In genomic region chr22:42132457-42132856, GRCh38 we compare ENCODE assay signal across 2 cellular contexts.
TF ChIP-seq lines count a peak whose summit lies in the region.

No MANE protein-coding gene starts in this region.

TF ChIP-seq in GM23338, 12 proteins besides CTCF, POLR2A, EP300 and RAD21:
- TF ChIP-seq EZH2phosphoT487 (IDR thresholded peaks at IDR 0.05; ENCODE audit: unreplicated experiment), result no peak
- no peak for TF ChIP-seq POLR2AphosphoS5 (IDR thresholded peaks at IDR 0.05; ENCODE audit: low read depth)
- no peak for TF ChIP-seq EZH2 (IDR thresholded peaks at IDR 0.05; ENCODE audit: low read depth, unreplicated experiment)
- TF ChIP-seq STAT1 (IDR thresholded peaks at IDR 0.05; ENCODE audit: unreplicated experiment), result no peak
- TF ChIP-seq CREB1 (CRISPR knock-in tag; IDR thresholded peaks at IDR 0.05; ENCODE audit: low read depth), result no peak

TF ChIP-seq in WTC11, 78 proteins besides CTCF, POLR2A, EP300 and RAD21:
- TF ChIP-seq GRHL2 (CRISPR knock-in tag; IDR thresholded peaks at IDR 0.05; ENCODE audit: insufficient replicate concordance, severe bottlenecking) (no peak), FOXP1 (CRISPR knock-in tag; IDR thresholded peaks at IDR 0.05; ENCODE audit: borderline replicate concordance) (peak; percentile 35; the same call in 1 of the 2 replicates), AR (CRISPR knock-in tag; IDR thresholded peaks at IDR 0.05) (no peak), MAX (CRISPR knock-in tag; IDR thresholded peaks at IDR 0.05) (peak; percentile 28; the same call in 1 of the 2 replicates), TEAD1 (CRISPR knock-in tag; IDR thresholded peaks at IDR 0.05) (no peak), STAT6 (CRISPR knock-in tag; conservative IDR thresholded peaks at IDR 0.05; ENCODE audit: low read depth) (no peak), GTF2I (CRISPR knock-in tag; conservative IDR thresholded peaks at IDR 0.05) (no peak), ZNF281 (CRISPR knock-in tag; IDR thresholded peaks at IDR 0.05) (no peak), CBFB (CRISPR knock-in tag; IDR thresholded peaks at IDR 0.05; ENCODE audit: low read depth) (no peak)
TF ChIP-seq in WTC11: peak in this region for 2.
